ENCODE assay signal across 35 cellular contexts in genomic region chr2:218479595-218479994, GRCh38.
"Had no signal": no experiment of that assay in that cellular context is flagged by ENCODE, and none has a peak within 500 bp of the region (broad histone marks: within the 10 kb centered on the region; RNA-seq: fewer than 3 reads in every experiment).

No MANE protein-coding gene starts in this region.

- H3K9me3 ChIP-seq: MG63 had no signal

- DNase-seq: Karpas-422, Kasumi-1, KBM-7, KG1, MG63, MM.1S, MV-4-11, NCI-H1048, NCI-H1092, NCI-H1092 treated with DMSO at 0.1 percent for 48 hours, NCI-H1105, NCI-H1105 treated with DMSO at 0.1 percent for 48 hours, NCI-H1417, NCI-H1417 treated with DMSO at 0.1 percent for 48 hours, NCI-H1436, NCI-H1436 treated with DMSO at 0.1 percent for 48 hours, NCI-H146, NCI-H1694, NCI-H1694 treated with DMSO at 0.1 percent for 48 hours, NCI-H187, NCI-H187 treated with DMSO at 0.1 percent for 48 hours, NCI-H1930, NCI-H2029, NCI-H2029 treated with DMSO at 0.1 percent for 48 hours, NCI-H2081, NCI-H2081 treated with DMSO at 0.1 percent for 48 hours, NCI-H2107, NCI-H2171, NCI-H2171 treated with DMSO at 0.1 percent for 48 hours, NCI-H2227 treated with DMSO at 0.1 percent for 48 hours, NCI-H226, NCI-H345, NCI-H446, NCI-H446 treated with DMSO at 0.1 percent for 48 hours had no signal

- H3K4me3 ChIP-seq: MG63 had no signal

- H3K9ac ChIP-seq: KMS-11 had no signal

- H3K27ac ChIP-seq: KMS-11 had no signal

- H3K27me3 ChIP-seq: MG63 had no signal
